ENCODE assay signal across 25 cellular contexts in the genomic region with DNA sequence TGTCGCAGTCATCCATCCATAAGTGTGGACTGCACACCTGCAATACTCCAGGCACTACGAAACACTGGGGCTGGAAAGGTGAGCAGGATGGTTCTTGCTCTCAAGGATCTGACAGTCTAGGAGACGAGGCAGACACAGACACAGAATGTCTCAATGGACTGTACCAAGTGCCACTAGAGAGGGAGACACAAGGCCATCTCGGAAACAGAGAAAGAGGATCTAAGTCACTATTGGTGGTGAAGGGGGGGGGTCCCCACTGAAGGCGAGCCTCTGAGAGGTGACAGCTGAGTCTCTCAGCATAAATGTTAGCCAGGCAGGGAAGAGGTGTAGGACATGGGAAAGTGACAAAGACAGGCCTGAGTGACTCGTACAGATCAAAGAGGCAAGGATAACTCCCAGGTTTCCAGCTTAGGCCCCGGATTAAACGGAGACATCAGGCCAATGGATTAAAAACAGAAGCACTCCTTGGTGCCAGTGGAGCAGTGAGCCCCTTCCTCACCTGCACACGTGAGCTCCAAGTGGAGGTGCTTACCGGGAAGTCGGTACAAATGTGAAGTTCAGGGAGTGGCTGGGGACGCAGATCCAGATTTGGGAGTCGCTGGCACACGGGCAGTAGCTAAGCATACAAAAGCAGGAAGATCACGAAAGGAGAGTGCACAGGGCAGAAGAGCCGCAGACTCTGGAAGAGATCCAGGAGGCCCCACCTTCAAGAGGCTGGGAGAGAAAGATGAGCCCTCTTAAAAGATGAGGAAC.
A peak's percentile ranks its signal among the peaks of the same experiment; 100 is the strongest.
DNase-seq lines count a peak whose midpoint lies in the region; ATAC-seq, FAIRE-seq and TF ChIP-seq lines count a peak whose summit lies in the region.
"Had no signal": no experiment of that assay in that cellular context is flagged by ENCODE, and none has a peak within 500 bp of the region (broad histone marks: within the 10 kb centered on the region; RNA-seq: fewer than 3 reads in every experiment).

No MANE protein-coding gene starts in this region.

- peak overlapping the region; percentile 24 for H3K27ac Mint-ChIP-seq in neural crest cell (ENCODE audit: unreplicated experiment)
- H3K27ac Mint-ChIP-seq: activated CD4-positive, alpha-beta T cell treated with anti-CD3 and anti-CD28 coated beads, Interleukin-2, amount 10 ng/mL, durations not matched to agents 7 days and 5 days; activated CD8-positive, alpha-beta memory T cell treated with anti-CD3 and anti-CD28 coated beads, Interleukin-2, amount 10 ng/mL, durations not matched to agents 7 days and 5 days; activated naive CD4-positive, alpha-beta T cell treated with anti-CD3 and anti-CD28 coated beads, Interleukin-2, amount 50 U/mL, for 72 hours; CD8-positive, alpha-beta T cell; natural killer cell; T-helper 1 cell treated with Interleukin-12 subunit alpha and Interleukin-12 subunit beta and Interleukin-4 antibody, amounts not matched to agents 30 μg/mL and 1 μg/mL, for 36 hours had no signal

- no peak overlapping the region for H3K4me3 ChIP-seq in dorsolateral prefrontal cortex

- FAIRE-seq in D721Med (lab: Jason Lieb, UNC), result no peak
- FAIRE-seq: frontal cortex, G401.6, HTR-8/SVneo had no signal

- DNase-seq in D721Med (ENCODE audit: insufficient read length, low spot score), result peak; percentile 40
- peak; percentile 44 for DNase-seq in NCI-H524 treated with DMSO at 0.1 percent for 48 hours (lab: John Stamatoyannopoulos, UW)
- DNase-seq in dorsolateral prefrontal cortex, result no peak
- no peak for DNase-seq in neural crest cell (ENCODE audit: low read depth, low spot score)
- DNase-seq in activated naive CD4-positive, alpha-beta T cell (lab: John Stamatoyannopoulos, UW), result no peak
- no peak for DNase-seq in SIG-M5 (lab: John Stamatoyannopoulos, UW)
- DNase-seq in HK-2 (ENCODE audit: unreplicated experiment), result no peak
- DNase-seq: activated CD4-positive, alpha-beta T cell treated with anti-CD3 and anti-CD28 coated beads, Interleukin-2, amount 10 ng/mL, durations not matched to agents 7 days and 5 days; activated CD8-positive, alpha-beta memory T cell treated with anti-CD3 and anti-CD28 coated beads, Interleukin-2, amount 10 ng/mL, durations not matched to agents 7 days and 5 days; aorta; CD8-positive, alpha-beta T cell; cerebellar nuclear complex; natural killer cell; NCI-H1048; NCI-H1930; NCI-H345; posterior cingulate gyrus had no signal

- TF ChIP-seq CTCF in D721Med (IDR thresholded peaks at IDR 0.05; ENCODE audit: insufficient read depth, missing control alignments) (no peak), dorsolateral prefrontal cortex (IDR thresholded peaks at IDR 0.05 in 54 of 56, conservative IDR thresholded peaks at IDR 0.05 in 2 of 56; ENCODE audit: low read depth in 1 of 56, partially characterized antibody in 56 of 56) (no peak), neural crest cell (conservative IDR thresholded peaks at IDR 0.05) (no peak)

- H3K9me3 Mint-ChIP-seq in neural crest cell, result no peaks in the 10 kb centered on the region
- H3K9me3 Mint-ChIP-seq: activated CD4-positive, alpha-beta T cell treated with anti-CD3 and anti-CD28 coated beads, Interleukin-2, amount 10 ng/mL, durations not matched to agents 7 days and 5 days; activated naive CD4-positive, alpha-beta T cell treated with anti-CD3 and anti-CD28 coated beads, Interleukin-2, amount 50 U/mL, for 72 hours; CD8-positive, alpha-beta T cell; natural killer cell; T-helper 1 cell treated with Interleukin-12 subunit alpha and Interleukin-12 subunit beta and Interleukin-4 antibody, amounts not matched to agents 30 μg/mL and 1 μg/mL, for 36 hours had no signal

- intact Hi-C loops in dorsolateral prefrontal cortex (cut with DNase I), result no loop called here

- peaks cover 18% of the 10 kb centered on the region for H3K36me3 Mint-ChIP-seq in neural crest cell (ENCODE audit: low read depth)
- H3K36me3 Mint-ChIP-seq: activated CD8-positive, alpha-beta memory T cell treated with anti-CD3 and anti-CD28 coated beads, Interleukin-2, amount 10 ng/mL, durations not matched to agents 7 days and 5 days; activated naive CD4-positive, alpha-beta T cell treated with anti-CD3 and anti-CD28 coated beads, Interleukin-2, amount 50 U/mL, for 72 hours; natural killer cell had no signal

- H3K4me3 Mint-ChIP-seq in neural crest cell, result no peak overlapping the region
- H3K4me3 Mint-ChIP-seq: activated CD4-positive, alpha-beta T cell treated with anti-CD3 and anti-CD28 coated beads, Interleukin-2, amount 10 ng/mL, durations not matched to agents 7 days and 5 days; activated CD8-positive, alpha-beta memory T cell treated with anti-CD3 and anti-CD28 coated beads, Interleukin-2, amount 10 ng/mL, durations not matched to agents 7 days and 5 days; CD8-positive, alpha-beta T cell; natural killer cell; T-helper 1 cell treated with Interleukin-12 subunit alpha and Interleukin-12 subunit beta and Interleukin-4 antibody, amounts not matched to agents 30 μg/mL and 1 μg/mL, for 36 hours had no signal

- no peak for ATAC-seq in GM19035 (IDR thresholded peaks at IDR 0.05; ENCODE audit: unreplicated experiment)
- ATAC-seq: activated CD8-positive, alpha-beta memory T cell treated with anti-CD3 and anti-CD28 coated beads, Interleukin-2, amount 10 ng/mL, durations not matched to agents 7 days and 5 days; activated naive CD4-positive, alpha-beta T cell treated with anti-CD3 and anti-CD28 coated beads, Interleukin-2, amount 50 U/mL, for 72 hours; CD8-positive, alpha-beta T cell; HCT116; natural killer cell; Panc1 had no signal

- peak overlapping the region in 52 of 59 donors; percentile 6 to 98 (median 64) for H3K27ac ChIP-seq in dorsolateral prefrontal cortex

- no peaks in the 10 kb centered on the region for H3K27me3 ChIP-seq in dorsolateral prefrontal cortex

- no peaks in the 10 kb centered on the region for H3K27me3 Mint-ChIP-seq in neural crest cell (ENCODE audit: low read depth)
- H3K27me3 Mint-ChIP-seq: activated CD4-positive, alpha-beta T cell treated with anti-CD3 and anti-CD28 coated beads, Interleukin-2, amount 10 ng/mL, durations not matched to agents 7 days and 5 days; activated CD8-positive, alpha-beta memory T cell treated with anti-CD3 and anti-CD28 coated beads, Interleukin-2, amount 10 ng/mL, durations not matched to agents 7 days and 5 days had no signal

- peaks cover 38% of the 10 kb centered on the region for H3K4me1 Mint-ChIP-seq in neural crest cell
- H3K4me1 Mint-ChIP-seq: activated CD4-positive, alpha-beta T cell treated with anti-CD3 and anti-CD28 coated beads, Interleukin-2, amount 10 ng/mL, durations not matched to agents 7 days and 5 days; activated CD8-positive, alpha-beta memory T cell treated with anti-CD3 and anti-CD28 coated beads, Interleukin-2, amount 10 ng/mL, durations not matched to agents 7 days and 5 days had no signal

Comparison
In these comparisons a context has a peak if more than half of its experiments do, and no peak if none do; other contexts are left out.
1. DNase-seq: peak in D721Med (single experiment) and NCI-H524 treated with DMSO at 0.1 percent for 48 hours (single experiment); none in dorsolateral prefrontal cortex (0 of 10), neural crest cell (single experiment), activated naive CD4-positive, alpha-beta T cell (0 of 4), SIG-M5 (single experiment) and HK-2 (single experiment).